In genomic region chr19:36112678-36113077, GRCh38 we compare ENCODE assay signal across 15 cellular contexts. TPM values are rescaled to one million over a fixed set of nuclear protein-coding genes. Genes with fewer than 3 reads are reported as not detected.
DNase-seq lines count a peak whose midpoint lies in the region; ATAC-seq and TF ChIP-seq lines count a peak whose summit lies in the region.
"Had no signal": no experiment of that assay in that cellular context is flagged by ENCODE, and none has a peak within 500 bp of the region (broad histone marks: within the 10 kb centered on the region; RNA-seq: fewer than 3 reads in every experiment).

No MANE protein-coding gene starts in this region.

- no peak overlapping the region for H3K14ac ChIP-seq in mesenchymal stem cell (ENCODE audit: low read length in 2 of 2)

- H2AFZ ChIP-seq in mammary epithelial cell (ENCODE audit: low read depth, low read length) (no peak overlapping the region), mesenchymal stem cell (ENCODE audit: low read depth, low read length) (no peak overlapping the region)

- H3K36me3 ChIP-seq in mammary epithelial cell (ENCODE audit: insufficient read depth, low read length) (no peaks in the 10 kb centered on the region), mesenchymal stem cell (ENCODE audit: control insufficient read depth in 1 of 2, insufficient read depth in 2 of 2, low read depth in 1 of 2, low read length in 2 of 2) (peaks cover 31 to 32% of the 10 kb centered on the region in 2 experiments)

- BruUV-seq in MCF 10A (replicated peaks; lab: Mats Ljungman, UMichigan) (no TSS peak), mammary epithelial cell (replicated peaks; lab: Mats Ljungman, UMichigan) (no TSS peak)

- no peak overlapping the region for H2BK12ac ChIP-seq in mesenchymal stem cell (ENCODE audit: low read length in 2 of 2)

- H3K27me3 ChIP-seq in mammary epithelial cell (ENCODE audit: insufficient read depth, low read length) (no peaks in the 10 kb centered on the region), mesenchymal stem cell (ENCODE audit: control insufficient read depth in 1 of 2, insufficient read depth in 1 of 2, low read length in 2 of 2) (no peaks in the 10 kb centered on the region)

- H2BK120ac ChIP-seq in mesenchymal stem cell (ENCODE audit: low read depth, low read length), result no peak overlapping the region

- dilution Hi-C loops in mammary epithelial cell (cut with HindIII; ENCODE audit: low sequenced_read_pairs), result no loop called here

- H3K9me3 ChIP-seq in mammary epithelial cell (replicated peaks; ENCODE audit: insufficient read depth, low read length), result no peaks in the 10 kb centered on the region
- H3K9me3 ChIP-seq in mesenchymal stem cell (ENCODE audit: control insufficient read depth, low read length), result no peaks in the 10 kb centered on the region
- H3K9me3 ChIP-seq: psoas muscle had no signal

- H2BK5ac ChIP-seq in mesenchymal stem cell (ENCODE audit: low read depth, low read length, poor library complexity, severe bottlenecking), result no peak overlapping the region

- H3K4me3 Mint-ChIP-seq in MCF 10A (ENCODE audit: unreplicated experiment) (peak overlapping the region; percentile 91), type B pancreatic cell (peak overlapping the region; percentile 80), CD14-positive monocyte (no peak overlapping the region)
- H3K4me3 Mint-ChIP-seq in activated CD4-positive, alpha-beta memory T cell treated with anti-CD3 and anti-CD28 coated beads, Interleukin-2, amount 10 ng/mL, durations not matched to agents 7 days and 5 days, result peak overlapping the region; percentile 92

- peaks cover 33% of the 10 kb centered on the region for H3K79me2 ChIP-seq in mammary epithelial cell (ENCODE audit: insufficient read depth, low read length)

- no peak overlapping the region for H3K23ac ChIP-seq in mesenchymal stem cell (ENCODE audit: low read length in 2 of 2)

- DNase-seq in MCF 10A (ENCODE audit: unreplicated experiment) (no peak), mammary epithelial cell (no peak), mesenchymal stem cell (no peak), type B pancreatic cell (ENCODE audit: extremely low spot score, unreplicated experiment) (no peak), NCI-H1436 treated with DMSO at 0.1 percent for 48 hours (lab: John Stamatoyannopoulos, UW) (no peak), CD14-positive monocyte (ENCODE audit: low spot score) (no peak)
- DNase-seq in activated CD4-positive, alpha-beta memory T cell treated with anti-CD3 and anti-CD28 coated beads, Interleukin-2, amount 10 ng/mL, durations not matched to agents 7 days and 5 days, result no peak
- DNase-seq: activated CD4-positive, alpha-beta T cell treated with anti-CD3 and anti-CD28 coated beads for 1 hour; activated gamma-delta T cell; DMS 273 treated with DMSO at 0.1 percent for 48 hours; foreskin fibroblast; NCI-H1092 treated with DMSO at 0.1 percent for 48 hours; NCI-H2171; psoas muscle had no signal

- H3K27ac ChIP-seq in mammary epithelial cell (ENCODE audit: insufficient read depth, low read depth, low read length) (no peak overlapping the region), mesenchymal stem cell (ENCODE audit: low read length, poor library complexity, severe bottlenecking) (no peak overlapping the region)
- H3K27ac ChIP-seq: psoas muscle had no signal

- H3K4me2 ChIP-seq in mammary epithelial cell (ENCODE audit: insufficient read depth, low read depth, low read length), result no peak overlapping the region
- H3K4me2 ChIP-seq in mesenchymal stem cell (ENCODE audit: low read length, poor library complexity, severe bottlenecking), result no peak overlapping the region

- CTCF ChIA-PET in MCF 10A (lab: Yijun Ruan, JAX) (interaction anchor here (0.7 to 1.9 kb wide), 3 partner anchors 38 to 53 kb away, joined by 3 to 8 read pairs (median 8); no protein-coding TSS in a partner anchor), mammary epithelial cell (lab: Charles Lee; ENCODE audit: low non-redundant PET) (no interaction called here)
- CTCF ChIA-PET in activated CD4-positive, alpha-beta memory T cell treated with anti-CD3 and anti-CD28 coated beads, Interleukin-2, amount 10 ng/mL, durations not matched to agents 7 days and 5 days (lab: Charles Lee), result no interaction called here

- H3K4me3 ChIP-seq in mammary epithelial cell (replicated peaks in 1 of 3; ENCODE audit: insufficient read depth in 1 of 3, low read depth in 2 of 3, low read length in 3 of 3) (no peak overlapping the region), mesenchymal stem cell (ENCODE audit: insufficient read depth in 1 of 2, low read depth in 1 of 2, low read length in 2 of 2) (no peak overlapping the region)

- H3K27ac Mint-ChIP-seq in MCF 10A (ENCODE audit: low read depth, unreplicated experiment) (no peak overlapping the region), type B pancreatic cell (no peak overlapping the region), CD14-positive monocyte (no peak overlapping the region)
- peak overlapping the region; percentile 60 for H3K27ac Mint-ChIP-seq in activated CD4-positive, alpha-beta memory T cell treated with anti-CD3 and anti-CD28 coated beads, Interleukin-2, amount 10 ng/mL, durations not matched to agents 7 days and 5 days

- no peak overlapping the region for H2AK5ac ChIP-seq in mesenchymal stem cell (ENCODE audit: low read length, severe bottlenecking)

- intact Hi-C loops in MCF 10A (cut with micrococcal nuclease), result loop anchor here (10.0 kb wide), 1 partner anchor 228 kb away; no protein-coding TSS in a partner anchor
- intact Hi-C loops in mammary epithelial cell (cut with micrococcal nuclease), result loop anchor here (2.0 kb wide), 1 partner anchor 460 kb away; the partner anchor contains the start of gene ZNF529
- intact Hi-C loops in CD14-positive monocyte (cut with micrococcal nuclease), result loop anchor here (5.0 to 10.0 kb wide), 5 partner anchors 55 to 572 kb away; partner anchors contain the start of genes HCST (in 1 of the 2), HSPB6 (in 1 of the 2), NFKBID (in 1 of the 2) and PROSER3 (in 1 of the 2)

- 98% methylated on average over 10 of the region's 10 CpGs for WGBS in mammary epithelial cell (ENCODE audit: low coverage, missing lambda C conversion rate)
- 95% methylated on average over 10 of the region's 10 CpGs for WGBS in mesenchymal stem cell

- peaks cover 22% of the 10 kb centered on the region for H3K79me1 ChIP-seq in mesenchymal stem cell (replicated peaks; ENCODE audit: low read length, poor library complexity, severe bottlenecking)

- H3K36me3 Mint-ChIP-seq in MCF 10A (ENCODE audit: insufficient read depth, unreplicated experiment) (peaks cover 55% of the 10 kb centered on the region), type B pancreatic cell (peaks cover 9% of the 10 kb centered on the region), CD14-positive monocyte (peaks cover 26% of the 10 kb centered on the region in 2 donors)
- peaks cover 28% of the 10 kb centered on the region for H3K36me3 Mint-ChIP-seq in activated CD4-positive, alpha-beta memory T cell treated with anti-CD3 and anti-CD28 coated beads, Interleukin-2, amount 10 ng/mL, durations not matched to agents 7 days and 5 days (ENCODE audit: low read depth)

- H3K9ac ChIP-seq in mammary epithelial cell (ENCODE audit: insufficient read depth, low read length) (no peak overlapping the region), mesenchymal stem cell (ENCODE audit: low read length) (no peak overlapping the region)

- no peak overlapping the region for H3K18ac ChIP-seq in mesenchymal stem cell (ENCODE audit: low read depth in 1 of 2, low read length in 2 of 2)

- POLR2A ChIA-PET in MCF 10A (lab: Yijun Ruan, JAX), result no interaction called here
- POLR2A ChIA-PET in activated CD4-positive, alpha-beta memory T cell treated with anti-CD3 and anti-CD28 coated beads, Interleukin-2, amount 10 ng/mL, durations not matched to agents 7 days and 5 days (lab: Charles Lee), result interaction anchor here (1.2 kb wide), 1 partner anchor 27 kb away, joined by 3 read pairs; the partner anchor contains the start of gene CAPNS1

- no peaks in the 10 kb centered on the region for H3K27me3 Mint-ChIP-seq in MCF 10A (ENCODE audit: insufficient read depth, unreplicated experiment)
- H3K27me3 Mint-ChIP-seq in activated CD4-positive, alpha-beta memory T cell treated with anti-CD3 and anti-CD28 coated beads, Interleukin-2, amount 10 ng/mL, durations not matched to agents 7 days and 5 days, result no peaks in the 10 kb centered on the region
- peaks cover 3% of the 10 kb centered on the region for H3K27me3 Mint-ChIP-seq in type B pancreatic cell
- H3K27me3 Mint-ChIP-seq in CD14-positive monocyte (ENCODE audit: low read depth in 3 of 3), result peaks cover 0 to 7% (median 0%) of the 10 kb centered on the region in 3 donors

- no peak overlapping the region for H4K8ac ChIP-seq in mesenchymal stem cell (ENCODE audit: low read length)

- H3K4ac ChIP-seq in mesenchymal stem cell (ENCODE audit: low read depth in 1 of 2, low read length in 2 of 2), result no peak overlapping the region

- H2BK15ac ChIP-seq in mesenchymal stem cell (ENCODE audit: low read depth, poor library complexity, severe bottlenecking), result no peak overlapping the region

- H3K9me3 Mint-ChIP-seq in MCF 10A (ENCODE audit: unreplicated experiment), result no peaks in the 10 kb centered on the region
- H3K9me3 Mint-ChIP-seq in activated CD4-positive, alpha-beta memory T cell treated with anti-CD3 and anti-CD28 coated beads, Interleukin-2, amount 10 ng/mL, durations not matched to agents 7 days and 5 days, result no peaks in the 10 kb centered on the region
- no peaks in the 10 kb centered on the region for H3K9me3 Mint-ChIP-seq in type B pancreatic cell
- no peaks in the 10 kb centered on the region for H3K9me3 Mint-ChIP-seq in CD14-positive monocyte

- ATAC-seq in HG02623 (IDR thresholded peaks at IDR 0.05; ENCODE audit: unreplicated experiment), result no peak
- ATAC-seq: psoas muscle had no signal

- in situ Hi-C loops in mammary epithelial cell (cut with MboI; ENCODE audit: low sequenced_read_pairs in 2 of 2), result no loop called here

- H3K4me1 ChIP-seq in mammary epithelial cell (ENCODE audit: insufficient read depth, low read length) (peaks cover 24% of the 10 kb centered on the region), mesenchymal stem cell (ENCODE audit: control insufficient read depth, insufficient read depth, low read depth, low read length) (peaks cover 21% of the 10 kb centered on the region)

- H4K20me1 ChIP-seq in mammary epithelial cell (ENCODE audit: insufficient read depth, low read length), result no peaks in the 10 kb centered on the region

- H4K91ac ChIP-seq in mesenchymal stem cell (ENCODE audit: low read length), result peak overlapping the region; percentile 54

- TF ChIP-seq CTCF in MCF 10A (IDR thresholded peaks at IDR 0.05; ENCODE audit: unreplicated experiment) (no peak), mammary epithelial cell (conservative IDR thresholded peaks at IDR 0.05 in 1 of 2, IDR thresholded peaks at IDR 0.05 in 1 of 2; ENCODE audit: extremely low read depth in 1 of 2, insufficient read depth in 1 of 2, low read depth in 1 of 2, low read length in 2 of 2) (no peak), type B pancreatic cell (conservative IDR thresholded peaks at IDR 0.05) (no peak), CD14-positive monocyte (IDR thresholded peaks at IDR 0.05) (no peak)

- H3K4me1 Mint-ChIP-seq in MCF 10A (ENCODE audit: insufficient read depth, unreplicated experiment) (peaks cover 12% of the 10 kb centered on the region), type B pancreatic cell (ENCODE audit: unreplicated experiment) (peaks cover 17% of the 10 kb centered on the region), CD14-positive monocyte (peaks cover 26% of the 10 kb centered on the region)
- H3K4me1 Mint-ChIP-seq in activated CD4-positive, alpha-beta memory T cell treated with anti-CD3 and anti-CD28 coated beads, Interleukin-2, amount 10 ng/mL, durations not matched to agents 7 days and 5 days, result peaks cover 34% of the 10 kb centered on the region

RNA-seq across cellular contexts. Expression of gene OVOL3, which starts 1.7 kb away (rescaled TPM):
- total RNA-seq in MCF 10A (2022), result not detected in 2 replicates
- not detected for total RNA-seq in mammary epithelial cell
- not detected for polyA plus RNA-seq in mammary epithelial cell
- polyA minus RNA-seq in mammary epithelial cell, result not detected
- not detected for total RNA-seq in activated CD4-positive, alpha-beta memory T cell treated with anti-CD3 and anti-CD28 coated beads, Interleukin-2, amount 10 ng/mL, durations not matched to agents 7 days and 5 days
- polyA plus RNA-seq in mesenchymal stem cell (2013, experiment 1 of 2), result not detected
- not detected for polyA plus RNA-seq in mesenchymal stem cell (2013, experiment 2 of 2)
- total RNA-seq in type B pancreatic cell (ENCODE audit: low replicate concordance), result not detected in 2 replicates
- not detected for polyA plus RNA-seq in CD14-positive monocyte
- total RNA-seq: psoas muscle had no signal

RNA-seq across cellular contexts. Expression of gene POLR2I, which starts 2.0 kb away (rescaled TPM):
- total RNA-seq in MCF 10A (2022) (112 and 126 TPM in 2 replicates), mammary epithelial cell (10 to 100 TPM; 28.7 to 84.5 TPM), type B pancreatic cell (ENCODE audit: low replicate concordance) (74.7 and 81.7 TPM in 2 replicates)
- polyA plus RNA-seq in mammary epithelial cell (57.9 TPM), CD14-positive monocyte (10 to 100 TPM; 57.9 to 73.9 TPM)
- polyA minus RNA-seq in mammary epithelial cell, result 46.7 TPM
- 10 to 100 TPM; 47.3 to 57.4 TPM for total RNA-seq in activated CD4-positive, alpha-beta memory T cell treated with anti-CD3 and anti-CD28 coated beads, Interleukin-2, amount 10 ng/mL, durations not matched to agents 7 days and 5 days
- polyA plus RNA-seq in mesenchymal stem cell (2013, experiment 1 of 2), result 99.3 TPM
- 102 TPM for polyA plus RNA-seq in mesenchymal stem cell (2013, experiment 2 of 2)

RNA-seq across cellular contexts. Expression of gene TBCB, which starts 2.6 kb away (rescaled TPM):
- 101 and 122 TPM in 2 replicates for total RNA-seq in MCF 10A (2022)
- total RNA-seq in mammary epithelial cell, result 100 to 1,000 TPM; 139 to 149 TPM
- polyA plus RNA-seq in mammary epithelial cell, result 177 TPM
- 155 TPM for polyA minus RNA-seq in mammary epithelial cell
- 100 to 1,000 TPM; 185 to 200 TPM for total RNA-seq in activated CD4-positive, alpha-beta memory T cell treated with anti-CD3 and anti-CD28 coated beads, Interleukin-2, amount 10 ng/mL, durations not matched to agents 7 days and 5 days
- polyA plus RNA-seq in mesenchymal stem cell (2013, experiment 1 of 2), result 280 TPM
- 280 TPM for polyA plus RNA-seq in mesenchymal stem cell (2013, experiment 2 of 2)
- 106 and 148 TPM in 2 replicates for total RNA-seq in type B pancreatic cell (ENCODE audit: low replicate concordance)
- 100 to 1,000 TPM; 178 to 233 TPM for polyA plus RNA-seq in CD14-positive monocyte

RNA-seq across cellular contexts. Expression of gene CAPNS1, which starts 27.2 kb away (rescaled TPM):
- total RNA-seq in MCF 10A (2022) (666 and 788 TPM in 2 replicates), mammary epithelial cell (1,000 to 10,000 TPM in 1 of 2 donors, 100 to 1,000 TPM in 1; 328 to 1,073 TPM), type B pancreatic cell (ENCODE audit: low replicate concordance) (426 and 510 TPM in 2 replicates)
- polyA plus RNA-seq in mammary epithelial cell (889 TPM), CD14-positive monocyte (100 to 1,000 TPM; 239 to 282 TPM)
- polyA minus RNA-seq in mammary epithelial cell, result 1,358 TPM
- 100 to 1,000 TPM; 520 to 539 TPM for total RNA-seq in activated CD4-positive, alpha-beta memory T cell treated with anti-CD3 and anti-CD28 coated beads, Interleukin-2, amount 10 ng/mL, durations not matched to agents 7 days and 5 days
- polyA plus RNA-seq in mesenchymal stem cell (2013, experiment 1 of 2), result 965 TPM
- polyA plus RNA-seq in mesenchymal stem cell (2013, experiment 2 of 2), result 966 TPM

RNA-seq across cellular contexts. Expression of gene COX7A1, which starts 39.6 kb away (rescaled TPM):
- total RNA-seq in MCF 10A (2022) (not detected in 2 replicates), mammary epithelial cell (1 to 10 TPM in 1 of 2 donors, not detected in 1; 1.0 TPM), type B pancreatic cell (ENCODE audit: low replicate concordance) (not detected in 2 replicates)
- polyA plus RNA-seq in mammary epithelial cell (not detected), CD14-positive monocyte (not detected)
- not detected for polyA minus RNA-seq in mammary epithelial cell
- not detected for total RNA-seq in activated CD4-positive, alpha-beta memory T cell treated with anti-CD3 and anti-CD28 coated beads, Interleukin-2, amount 10 ng/mL, durations not matched to agents 7 days and 5 days
- polyA plus RNA-seq in mesenchymal stem cell (2013, experiment 1 of 2), result not detected
- polyA plus RNA-seq in mesenchymal stem cell (2013, experiment 2 of 2), result not detected

Comparison
In these comparisons a context has a peak if more than half of its experiments do, and no peak if none do; other contexts are left out.
1. H3K4me3 Mint-ChIP-seq: peak in MCF 10A (single experiment), activated CD4-positive, alpha-beta memory T cell treated with anti-CD3 and anti-CD28 coated beads, Interleukin-2, amount 10 ng/mL, durations not matched to agents 7 days and 5 days (single experiment) and type B pancreatic cell (single experiment); none in CD14-positive monocyte (0 of 2).